In the genomic region with DNA sequence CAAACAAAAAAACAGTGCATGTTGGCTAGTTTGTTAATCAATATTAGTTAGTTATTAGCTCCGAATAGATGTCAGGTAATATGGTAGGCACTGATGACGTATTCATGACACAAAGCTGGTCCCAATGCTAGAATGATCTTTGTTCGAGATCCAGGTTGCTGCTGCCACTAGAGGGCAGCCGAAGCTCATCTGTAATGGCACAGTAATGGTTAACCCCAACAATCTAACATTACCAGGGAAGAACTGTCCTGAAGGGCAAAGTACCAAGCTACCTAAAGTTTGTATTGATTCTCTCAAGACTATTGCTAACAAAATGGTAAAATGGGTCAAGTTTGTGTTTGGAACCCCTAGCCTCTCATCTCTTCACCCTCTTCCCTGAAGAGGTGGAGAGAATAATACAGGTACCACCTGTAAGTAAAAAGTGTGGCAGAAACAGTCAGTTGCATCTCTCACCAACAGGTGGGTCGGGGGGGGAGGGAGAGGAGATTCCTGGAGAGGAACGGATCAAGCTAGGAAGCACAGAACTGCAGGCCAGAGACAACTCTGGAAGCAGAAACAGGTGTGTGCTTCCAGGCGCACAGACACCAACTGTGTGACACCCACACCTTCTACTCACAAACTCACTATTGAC, we compare ENCODE assay signal across 8 cellular contexts. TPM values are rescaled to one million over a fixed set of nuclear protein-coding genes. Genes with fewer than 3 reads are reported as not detected.
DNase-seq lines count a peak whose midpoint lies in the region; ATAC-seq and TF ChIP-seq lines count a peak whose summit lies in the region.
"Not testable (repeated sequence)": the region's sequence is repeated elsewhere in the genome, so short reads cannot be mapped to it uniquely, and the experiment has no call there.

No MANE protein-coding gene starts in this region.

- H3F3A ChIP-seq in OCI-LY1 (ENCODE audit: insufficient read depth, low read length); neural progenitor cell (ENCODE audit: low read depth): not testable (repeated sequence)

- H3K9me3 Mint-ChIP-seq in brain, neural progenitor cell: not testable (repeated sequence)

- H3K4me3 Mint-ChIP-seq in brain, neural progenitor cell: not testable (repeated sequence)

- not testable (repeated sequence) for H3K27me3 ChIP-seq in OCI-LY1 (ENCODE audit: insufficient read depth, low read length); cardiac muscle cell; neural progenitor cell

- H3K4me2 ChIP-seq in OCI-LY1 (ENCODE audit: low read length); neural progenitor cell: not testable (repeated sequence)

- not testable (repeated sequence) for H3K36me3 Mint-ChIP-seq in brain, neural progenitor cell

- H3K4me1 Mint-ChIP-seq in brain, neural progenitor cell: not testable (repeated sequence)

- not testable (repeated sequence) for H2AFZ ChIP-seq in OCI-LY1 (ENCODE audit: low read length); neural progenitor cell (replicated peaks)

- not testable (repeated sequence) for H3K36me3 ChIP-seq in OCI-LY1 (ENCODE audit: insufficient read depth, low read length); cardiac muscle cell; neural progenitor cell

- H3K27me3 Mint-ChIP-seq in brain; neural progenitor cell (ENCODE audit: insufficient read depth, low read depth): not testable (repeated sequence)

- not testable (repeated sequence) for DNase-seq in AG09309 (ENCODE audit: low read depth); cardiac muscle cell (ENCODE audit: low read depth in 1 of 2, low spot score in 1 of 2)
- DNase-seq in neural progenitor cell (ENCODE audit: low spot score), result peak; percentile 2

- H3K9me3 ChIP-seq in OCI-LY1 (ENCODE audit: low read length); cardiac muscle cell (ENCODE audit: low read depth); neural progenitor cell (ENCODE audit: low read depth): not testable (repeated sequence)

- TF ChIP-seq CTCF in AG09309 (IDR thresholded peaks at IDR 0.05; ENCODE audit: control insufficient read depth, insufficient read depth, low read depth, low read length, missing control alignments) (peak; percentile 38), OCI-LY1 (IDR thresholded peaks at IDR 0.05; ENCODE audit: low read length) (peak; percentile 46; the same call in 1 of the 2 replicates), brain (conservative IDR thresholded peaks at IDR 0.05) (peak; percentile 63 to 72), cardiac muscle cell (IDR thresholded peaks at IDR 0.05; ENCODE audit: low read depth, low read length) (peak; percentile 35), neural progenitor cell (IDR thresholded peaks at IDR 0.05) (peak; percentile 56)

- not testable (repeated sequence) for H3K79me2 ChIP-seq in OCI-LY1 (ENCODE audit: insufficient read depth, low read length); neural progenitor cell (ENCODE audit: low read depth)

- not testable (repeated sequence) for H3K9me2 ChIP-seq in OCI-LY1 (ENCODE audit: low read depth, low read length)

- not testable (repeated sequence) for H3K4me1 ChIP-seq in OCI-LY1 (ENCODE audit: insufficient read depth, low read length, severe bottlenecking); cardiac muscle cell (ENCODE audit: low read depth); neural progenitor cell

- ATAC-seq in GM18861 (IDR thresholded peaks at IDR 0.05; ENCODE audit: unreplicated experiment), result peak; percentile 92
- ATAC-seq in GM21825 (IDR thresholded peaks at IDR 0.05; ENCODE audit: unreplicated experiment), result peak; percentile 89
- peak; percentile 84 for ATAC-seq in HG03139 (IDR thresholded peaks at IDR 0.05; ENCODE audit: unreplicated experiment)

- not testable (repeated sequence) for H4K20me1 ChIP-seq in OCI-LY1 (ENCODE audit: insufficient read depth, low read length); neural progenitor cell (ENCODE audit: low read depth)

- H3K9ac ChIP-seq in OCI-LY1 (ENCODE audit: low read length); neural progenitor cell: not testable (repeated sequence)

- H3K4me3 ChIP-seq in AG09309 (ENCODE audit: control insufficient read depth, low read depth, low read length); OCI-LY1 (ENCODE audit: low read depth, low read length, poor library complexity, severe bottlenecking); cardiac muscle cell; neural progenitor cell: not testable (repeated sequence)

- H3K27ac ChIP-seq in OCI-LY1 (ENCODE audit: low read depth, low read length, poor library complexity, severe bottlenecking); cardiac muscle cell; neural progenitor cell: not testable (repeated sequence)

- not testable (repeated sequence) for H3K27ac Mint-ChIP-seq in brain, neural progenitor cell

RNA-seq across cellular contexts. Expression of a gene that starts 10.1 kb away (rescaled TPM):
- polyA plus RNA-seq in brain (ENCODE audit: insufficient read depth, low read depth, low replicate concordance) (57.2 TPM), cardiac muscle cell (11.3 and 20.7 TPM in 2 replicates)
- total RNA-seq in cardiac muscle cell (16.3 and 17.4 TPM in 2 replicates), neural progenitor cell (ENCODE audit: low replicate concordance) (0.37 and 1.2 TPM in 2 replicates)
